In genomic region chr6:32012941-32013617, GRCh38 we compare ENCODE assay signal across 11 cellular contexts. TPM values are rescaled to one million over a fixed set of nuclear protein-coding genes. Genes with fewer than 3 reads are reported as not detected.
A peak's percentile ranks its signal among the peaks of the same experiment; 100 is the strongest.
DNase-seq lines count a peak whose midpoint lies in the region; ATAC-seq, FAIRE-seq and TF ChIP-seq lines count a peak whose summit lies in the region.
"Not testable (repeated sequence)": the region's sequence is repeated elsewhere in the genome, so short reads cannot be mapped to it uniquely, and the experiment has no call there.
"Had no signal": no experiment of that assay in that cellular context is flagged by ENCODE, and none has a peak within 500 bp of the region (broad histone marks: within the 10 kb centered on the region; RNA-seq: fewer than 3 reads in every experiment).

No MANE protein-coding gene starts in this region.

- not testable (repeated sequence) for H3K4me1 Mint-ChIP-seq in activated CD4-positive, alpha-beta T cell treated with anti-CD3 and anti-CD28 coated beads, Interleukin-2, amount 10 ng/mL, durations not matched to agents 24 days and 14 days; neural crest cell

- WGBS in K562 (ENCODE audit: insufficient coverage, low coverage, missing lambda C conversion rate): no CpG with 5 or more reads among the region's 17 CpGs
- 60% methylated on average over 1 of the region's 17 CpGs; no CpG with 5 or more reads in 1 of the 2 donors for WGBS in gastroesophageal sphincter (ENCODE audit: low coverage in 1 of 2), 2 donors
- 75 to 88% (median 81%) methylated on average over 7 to 17 of the region's 17 CpGs for WGBS in spleen, 5 donors

- CTCF ChIA-PET in K562 (lab: Yijun Ruan, JAX; ENCODE audit: low intra/inter-chr PET ratio): not testable (repeated sequence)

- POLR2A ChIA-PET in K562 (lab: Yijun Ruan, JAX): not testable (repeated sequence)

- TF ChIP-seq POLR2A in K562 (conservative IDR thresholded peaks at IDR 0.05); gastroesophageal sphincter (IDR thresholded peaks at IDR 0.05); spleen (IDR thresholded peaks at IDR 0.05): not testable (repeated sequence)

- not testable (repeated sequence) for H3K9me3 Mint-ChIP-seq in activated CD4-positive, alpha-beta T cell treated with anti-CD3 and anti-CD28 coated beads, Interleukin-2, amount 10 ng/mL, durations not matched to agents 24 days and 14 days; neural crest cell

- not testable (repeated sequence) for BruUV-seq in K562 (replicated peaks; lab: Mats Ljungman, UMichigan)

- in situ Hi-C loops in K562 (cut with MboI): not testable (repeated sequence)

- not testable (repeated sequence) for H3K4me3 ChIP-seq in K562, gastroesophageal sphincter, spleen

- not testable (repeated sequence) for TF ChIP-seq EP300 in K562 (IDR thresholded peaks at IDR 0.05; ENCODE audit: low read length); gastroesophageal sphincter (IDR thresholded peaks at IDR 0.05)

- not testable (repeated sequence) for TF ChIP-seq CTCF in K562 (IDR thresholded peaks at IDR 0.05 in 2 of 3, conservative IDR thresholded peaks at IDR 0.05 in 1 of 3; ENCODE audit: insufficient read depth in 2 of 3, low read depth in 1 of 3, low read length in 3 of 3); gastroesophageal sphincter (IDR thresholded peaks at IDR 0.05); neural crest cell (conservative IDR thresholded peaks at IDR 0.05); spleen (IDR thresholded peaks at IDR 0.05 in 8 of 11, conservative IDR thresholded peaks at IDR 0.05 in 3 of 11)

- intact Hi-C loops in activated CD4-positive, alpha-beta T cell treated with anti-CD3 and anti-CD28 coated beads, Interleukin-2, amount 10 ng/mL, durations not matched to agents 24 days and 14 days (cut with micrococcal nuclease); K562 (cut with micrococcal nuclease); spleen (cut with DNase I; ENCODE audit: low total_unique reads): not testable (repeated sequence)

- peak; percentile 2 for DNase-seq in Daoy (ENCODE audit: low read depth)
- peak; percentile 23 for DNase-seq in activated CD4-positive, alpha-beta T cell treated with anti-CD3 and anti-CD28 coated beads, Interleukin-2, amount 10 ng/mL, durations not matched to agents 24 days and 14 days
- peak in 1 of 4 experiments; percentile 82 for DNase-seq in K562 (ENCODE audit: extremely low read depth in 1 of 4, low spot score in 3 of 4)
- peak; percentile 1 for DNase-seq in inferior parietal cortex (ENCODE audit: extremely low spot score)
- DNase-seq in neural crest cell (ENCODE audit: low read depth, low spot score): not testable (repeated sequence)
- DNase-seq in spleen: peak; percentile 45

- not testable (repeated sequence) for H2AFZ ChIP-seq in K562 (ENCODE audit: low read depth, low read length)

- H3K27me3 Mint-ChIP-seq in activated CD4-positive, alpha-beta T cell treated with anti-CD3 and anti-CD28 coated beads, Interleukin-2, amount 10 ng/mL, durations not matched to agents 24 days and 14 days; neural crest cell (ENCODE audit: low read depth): not testable (repeated sequence)

- ATAC-seq in K562 (peak; percentile 92), gastroesophageal sphincter (peak; percentile 31)

- H3K4me2 ChIP-seq in K562 (ENCODE audit: insufficient read depth, low read length): not testable (repeated sequence)

- H3K9ac ChIP-seq in K562 (ENCODE audit: insufficient read depth in 1 of 2, low read depth in 2 of 2, low read length in 2 of 2): peak overlapping the region in 1 of 2 experiments; percentile 52; a peak in 1 of 4 replicates

- not testable (repeated sequence) for H3K27ac Mint-ChIP-seq in activated CD4-positive, alpha-beta T cell treated with anti-CD3 and anti-CD28 coated beads, Interleukin-2, amount 10 ng/mL, durations not matched to agents 24 days and 14 days
- H3K27ac Mint-ChIP-seq in neural crest cell (ENCODE audit: unreplicated experiment): peak overlapping the region; percentile 57

- not testable (repeated sequence) for H3K27ac ChIP-seq in K562 (ENCODE audit: extremely low read depth, low read depth, low read length); gastroesophageal sphincter; spleen

- peak; percentile 99 for FAIRE-seq in K562 (lab: Jason Lieb, UNC)

- not testable (repeated sequence) for H3K9me1 ChIP-seq in K562 (ENCODE audit: control insufficient read depth, insufficient read depth, low read length)

- not testable (repeated sequence) for H3K36me3 ChIP-seq in K562 (ENCODE audit: control insufficient read depth, insufficient read depth, low read length); gastroesophageal sphincter; spleen

- not testable (repeated sequence) for TF ChIP-seq RAD21 in K562 (CRISPR knock-in tag; conservative IDR thresholded peaks at IDR 0.05 in 1 of 2, IDR thresholded peaks at IDR 0.05 in 1 of 2)

- not testable (repeated sequence) for H3K79me2 ChIP-seq in K562 (ENCODE audit: control insufficient read depth, insufficient read depth, low read length)

- H3K4me1 ChIP-seq in K562 (replicated peaks in 1 of 2; ENCODE audit: control insufficient read depth in 2 of 2, insufficient read depth in 2 of 2, low read length in 2 of 2); gastroesophageal sphincter; spleen: not testable (repeated sequence)

- not testable (repeated sequence) for H3K36me3 Mint-ChIP-seq in activated CD4-positive, alpha-beta T cell treated with anti-CD3 and anti-CD28 coated beads, Interleukin-2, amount 10 ng/mL, durations not matched to agents 24 days and 14 days (ENCODE audit: low read depth); neural crest cell (ENCODE audit: low read depth)

- H3K4me3 Mint-ChIP-seq in activated CD4-positive, alpha-beta T cell treated with anti-CD3 and anti-CD28 coated beads, Interleukin-2, amount 10 ng/mL, durations not matched to agents 24 days and 14 days; neural crest cell: not testable (repeated sequence)

- H3K27me3 ChIP-seq in K562 (ENCODE audit: control insufficient read depth in 2 of 2, insufficient read depth in 2 of 2, low read length in 2 of 2); gastroesophageal sphincter; spleen (replicated peaks in 1 of 7): not testable (repeated sequence)

- not testable (repeated sequence) for H4K20me1 ChIP-seq in K562 (replicated peaks; ENCODE audit: control insufficient read depth, insufficient read depth, low read length)

- not testable (repeated sequence) for H3K9me3 ChIP-seq in K562 (replicated peaks; ENCODE audit: control insufficient read depth, insufficient read depth, low read depth, low read length); gastroesophageal sphincter; spleen

RNA-seq across cellular contexts. Expression of gene C4B, which starts 1.5 kb away (rescaled TPM):
- total RNA-seq in Daoy (2014; rRNA removed; shearing (Covaris generic)): 0.30 and 3.7 TPM in 2 replicates
- total RNA-seq in activated CD4-positive, alpha-beta T cell treated with anti-CD3 and anti-CD28 coated beads, Interleukin-2, amount 10 ng/mL, durations not matched to agents 24 days and 14 days: 2.9 and 3.7 TPM in 2 replicates
- total RNA-seq in K562 (2011; cell fraction: chromatin; rRNA removed; ENCODE audit: low replicate concordance): 17.6 and 59.1 TPM in 2 replicates
- total RNA-seq in K562 (2011; cell fraction: nucleolus; rRNA removed): 28.7 and 30.2 TPM in 2 replicates
- total RNA-seq in K562 (2011; cell fraction: nucleoplasm; rRNA removed): 20.5 and 23.3 TPM in 2 replicates
- total RNA-seq in K562 (2014; rRNA removed): 4.9 and 6.0 TPM in 2 replicates
- total RNA-seq in K562 (2014; rRNA removed; fragmentation: Illumina TruSeq; extraction: Trizol): 2.4 and 3.3 TPM in 2 replicates
- total RNA-seq in K562 (2015; rRNA removed; fragmentation: Illumina TruSeq; extraction: Trizol): 7.0 and 7.4 TPM in 2 replicates
- 8.5 and 8.8 TPM in 2 replicates for total RNA-seq in K562 (2021)
- 7.4 and 14.4 TPM in 2 replicates for polyA plus RNA-seq in K562 (2011; rRNA removed)
- 9.6 and 14.8 TPM in 2 replicates for polyA plus RNA-seq in K562 (2011; cell fraction: cytosol; rRNA removed)
- polyA plus RNA-seq in K562 (2011; cell fraction: nucleus; rRNA removed): 52.4 and 74.8 TPM in 2 replicates
- 9.3 and 10.8 TPM in 2 replicates for polyA plus RNA-seq in K562 (2012)
- polyA plus RNA-seq in K562 (2014; fragmentation: Illumina TruSeq; extraction: Trizol): 5.4 and 7.2 TPM in 2 replicates
- under 1 TPM; 0.32 to 0.52 TPM for polyA plus RNA-seq in K562 (2014; fragmentation: Nextera tagmentation; extraction: Ambion mirVana)
- polyA plus RNA-seq in K562 (2014; rRNA removed): 6.0 and 6.9 TPM in 2 replicates
- 6.6 and 10.2 TPM in 2 replicates for polyA minus RNA-seq in K562 (2011; rRNA and poly(A)+ RNA removed)
- polyA minus RNA-seq in K562 (2011; cell fraction: cytosol; rRNA and poly(A)+ RNA removed): 3.5 and 4.3 TPM in 2 replicates
- polyA minus RNA-seq in K562 (2011; cell fraction: nucleus; rRNA and poly(A)+ RNA removed): 14.1 and 29.7 TPM in 2 replicates
- 100 to 1,000 TPM in 1 of 4 donors, 10 to 100 TPM in 3; 45.6 to 259 (median 82.1) TPM for total RNA-seq in gastroesophageal sphincter
- 5.3 and 6.7 TPM in 2 replicates for total RNA-seq in neural crest cell
- 100 to 1,000 TPM in 5 of 7 donors, 10 to 100 TPM in 2; 88.6 to 308 (median 165) TPM for total RNA-seq in spleen
- polyA plus RNA-seq in spleen: 10 to 100 TPM; 57.8 to 66.9 (median 63.1) TPM

RNA-seq across cellular contexts. Expression of gene CYP21A2, which starts 25.1 kb away (rescaled TPM):
- total RNA-seq in Daoy (2014; rRNA removed; shearing (Covaris generic)): not detected in 2 replicates
- total RNA-seq in activated CD4-positive, alpha-beta T cell treated with anti-CD3 and anti-CD28 coated beads, Interleukin-2, amount 10 ng/mL, durations not matched to agents 24 days and 14 days: 0.35 TPM in 1 of 2 replicates, not detected in the other
- 2.1 and 3.8 TPM in 2 replicates for total RNA-seq in K562 (2011; cell fraction: chromatin; rRNA removed; ENCODE audit: low replicate concordance)
- total RNA-seq in K562 (2011; cell fraction: nucleolus; rRNA removed): 1.8 TPM in 2 replicates
- total RNA-seq in K562 (2011; cell fraction: nucleoplasm; rRNA removed): 0.76 and 0.81 TPM in 2 replicates
- total RNA-seq in K562 (2014; rRNA removed) (0.45 and 0.77 TPM in 2 replicates), K562 (2014; rRNA removed; fragmentation: Illumina TruSeq; extraction: Trizol) (0.07 TPM in 1 of 2 replicates, not detected in the other), K562 (2015; rRNA removed; fragmentation: Illumina TruSeq; extraction: Trizol) (0.26 and 0.29 TPM in 2 replicates), K562 (2021) (1.3 and 1.4 TPM in 2 replicates), gastroesophageal sphincter (1 to 10 TPM in 1 of 4 donors, under 1 TPM in 2, not detected in 1; 0.47 to 1.7 (median 0.81) TPM), neural crest cell (0.23 TPM in 2 replicates), spleen (10 to 100 TPM in 2 of 7 donors, 1 to 10 TPM in 5; 4.9 to 14.3 (median 7.1) TPM)
- polyA plus RNA-seq in K562 (2011; rRNA removed) (0.10 and 0.26 TPM in 2 replicates), K562 (2014; fragmentation: Illumina TruSeq; extraction: Trizol) (0.18 and 0.19 TPM in 2 replicates), K562 (2014; fragmentation: Nextera tagmentation; extraction: Ambion mirVana) (under 1 TPM; 0.03 to 0.04 TPM), K562 (2014; rRNA removed) (0.27 and 0.50 TPM in 2 replicates), spleen (1 to 10 TPM in 2 of 3 donors, under 1 TPM in 1; 0.97 to 2.4 (median 2.2) TPM)
- polyA plus RNA-seq in K562 (2011; cell fraction: cytosol; rRNA removed): 0.13 and 0.19 TPM in 2 replicates
- 1.6 and 1.7 TPM in 2 replicates for polyA plus RNA-seq in K562 (2011; cell fraction: nucleus; rRNA removed)
- polyA plus RNA-seq in K562 (2012): 0.66 and 1.9 TPM in 2 replicates
- polyA minus RNA-seq in K562 (2011; rRNA and poly(A)+ RNA removed): 0.14 TPM in 1 of 2 replicates, not detected in the other
- polyA minus RNA-seq in K562 (2011; cell fraction: cytosol; rRNA and poly(A)+ RNA removed): not detected in 2 replicates
- polyA minus RNA-seq in K562 (2011; cell fraction: nucleus; rRNA and poly(A)+ RNA removed): 0.54 and 1.6 TPM in 2 replicates
- total RNA-seq: G401, HT1080, IMR-90, RPMI7951 had no signal

RNA-seq across cellular contexts. Expression of gene C4A, which starts 31.2 kb away (rescaled TPM):
- total RNA-seq in Daoy (2014; rRNA removed; shearing (Covaris generic)): 0.27 and 3.2 TPM in 2 replicates
- 2.7 and 3.3 TPM in 2 replicates for total RNA-seq in activated CD4-positive, alpha-beta T cell treated with anti-CD3 and anti-CD28 coated beads, Interleukin-2, amount 10 ng/mL, durations not matched to agents 24 days and 14 days
- 26.8 and 57.5 TPM in 2 replicates for total RNA-seq in K562 (2011; cell fraction: chromatin; rRNA removed; ENCODE audit: low replicate concordance)
- total RNA-seq in K562 (2011; cell fraction: nucleolus; rRNA removed): 34.0 and 42.2 TPM in 2 replicates
- 22.1 and 27.8 TPM in 2 replicates for total RNA-seq in K562 (2011; cell fraction: nucleoplasm; rRNA removed)
- total RNA-seq in K562 (2014; rRNA removed) (4.6 and 6.4 TPM in 2 replicates), K562 (2014; rRNA removed; fragmentation: Illumina TruSeq; extraction: Trizol) (2.2 and 3.5 TPM in 2 replicates), K562 (2015; rRNA removed; fragmentation: Illumina TruSeq; extraction: Trizol) (6.6 and 6.9 TPM in 2 replicates), K562 (2021) (7.6 and 9.3 TPM in 2 replicates), gastroesophageal sphincter (100 to 1,000 TPM in 1 of 4 donors, 10 to 100 TPM in 3; 50.4 to 111 (median 81.5) TPM), neural crest cell (5.6 and 10.1 TPM in 2 replicates), spleen (100 to 1,000 TPM; 101 to 332 (median 166) TPM)
- polyA plus RNA-seq in K562 (2011; rRNA removed) (7.2 and 14.8 TPM in 2 replicates), K562 (2014; fragmentation: Illumina TruSeq; extraction: Trizol) (5.0 and 6.5 TPM in 2 replicates), K562 (2014; fragmentation: Nextera tagmentation; extraction: Ambion mirVana) (under 1 TPM; 0.27 to 0.50 TPM), K562 (2014; rRNA removed) (6.1 and 7.2 TPM in 2 replicates), spleen (10 to 100 TPM; 50.1 to 58.3 (median 53.5) TPM)
- 11.2 and 13.8 TPM in 2 replicates for polyA plus RNA-seq in K562 (2011; cell fraction: cytosol; rRNA removed)
- 42.4 and 58.8 TPM in 2 replicates for polyA plus RNA-seq in K562 (2011; cell fraction: nucleus; rRNA removed)
- polyA plus RNA-seq in K562 (2012): 9.7 and 11.2 TPM in 2 replicates
- polyA minus RNA-seq in K562 (2011; rRNA and poly(A)+ RNA removed): 5.8 and 10.2 TPM in 2 replicates
- polyA minus RNA-seq in K562 (2011; cell fraction: cytosol; rRNA and poly(A)+ RNA removed): 4.3 and 5.0 TPM in 2 replicates
- 12.0 and 25.4 TPM in 2 replicates for polyA minus RNA-seq in K562 (2011; cell fraction: nucleus; rRNA and poly(A)+ RNA removed)
- total RNA-seq: HT1080 had no signal

RNA-seq across cellular contexts. Expression of gene DXO, which starts 41.1 kb away (rescaled TPM):
- total RNA-seq in Daoy (2014; rRNA removed; shearing (Covaris generic)): 24.3 and 26.0 TPM in 2 replicates
- total RNA-seq in activated CD4-positive, alpha-beta T cell treated with anti-CD3 and anti-CD28 coated beads, Interleukin-2, amount 10 ng/mL, durations not matched to agents 24 days and 14 days: 13.2 and 14.1 TPM in 2 replicates
- 48.5 and 121 TPM in 2 replicates for total RNA-seq in K562 (2011; cell fraction: chromatin; rRNA removed; ENCODE audit: low replicate concordance)
- total RNA-seq in K562 (2011; cell fraction: nucleolus; rRNA removed): 102 and 121 TPM in 2 replicates
- 59.5 and 73.2 TPM in 2 replicates for total RNA-seq in K562 (2011; cell fraction: nucleoplasm; rRNA removed)
- 29.0 and 31.1 TPM in 2 replicates for total RNA-seq in K562 (2014; rRNA removed)
- total RNA-seq in K562 (2014; rRNA removed; fragmentation: Illumina TruSeq; extraction: Trizol): 9.3 and 13.1 TPM in 2 replicates
- 18.6 and 19.4 TPM in 2 replicates for total RNA-seq in K562 (2015; rRNA removed; fragmentation: Illumina TruSeq; extraction: Trizol)
- total RNA-seq in K562 (2021): 27.6 and 28.5 TPM in 2 replicates
- polyA plus RNA-seq in K562 (2011; rRNA removed): 11.9 and 25.1 TPM in 2 replicates
- polyA plus RNA-seq in K562 (2011; cell fraction: cytosol; rRNA removed): 31.8 and 33.4 TPM in 2 replicates
- polyA plus RNA-seq in K562 (2011; cell fraction: nucleus; rRNA removed): 168 and 185 TPM in 2 replicates
- 27.9 and 39.5 TPM in 2 replicates for polyA plus RNA-seq in K562 (2012)
- 30.4 and 31.8 TPM in 2 replicates for polyA plus RNA-seq in K562 (2014; fragmentation: Illumina TruSeq; extraction: Trizol)
- 1 to 10 TPM; 6.4 to 7.3 TPM for polyA plus RNA-seq in K562 (2014; fragmentation: Nextera tagmentation; extraction: Ambion mirVana)
- 31.9 and 35.1 TPM in 2 replicates for polyA plus RNA-seq in K562 (2014; rRNA removed)
- polyA minus RNA-seq in K562 (2011; rRNA and poly(A)+ RNA removed): 11.3 and 11.5 TPM in 2 replicates
- 9.3 and 12.2 TPM in 2 replicates for polyA minus RNA-seq in K562 (2011; cell fraction: cytosol; rRNA and poly(A)+ RNA removed)
- 38.9 and 52.6 TPM in 2 replicates for polyA minus RNA-seq in K562 (2011; cell fraction: nucleus; rRNA and poly(A)+ RNA removed)
- total RNA-seq in gastroesophageal sphincter: 10 to 100 TPM; 12.3 to 17.4 (median 14.6) TPM
- 23.8 and 26.6 TPM in 2 replicates for total RNA-seq in neural crest cell
- total RNA-seq in spleen: 10 to 100 TPM; 21.0 to 34.3 (median 26.2) TPM
- polyA plus RNA-seq in spleen: 10 to 100 TPM; 19.1 to 28.1 (median 26.3) TPM

RNA-seq across cellular contexts. Expression of gene SKIC2, which starts 54.1 kb away (rescaled TPM):
- 59.7 and 62.5 TPM in 2 replicates for total RNA-seq in Daoy (2014; rRNA removed; shearing (Covaris generic))
- total RNA-seq in activated CD4-positive, alpha-beta T cell treated with anti-CD3 and anti-CD28 coated beads, Interleukin-2, amount 10 ng/mL, durations not matched to agents 24 days and 14 days: 92.8 and 93.7 TPM in 2 replicates
- 247 and 681 TPM in 2 replicates for total RNA-seq in K562 (2011; cell fraction: chromatin; rRNA removed; ENCODE audit: low replicate concordance)
- total RNA-seq in K562 (2011; cell fraction: nucleolus; rRNA removed): 350 and 365 TPM in 2 replicates
- 202 and 277 TPM in 2 replicates for total RNA-seq in K562 (2011; cell fraction: nucleoplasm; rRNA removed)
- total RNA-seq in K562 (2014; rRNA removed) (45.0 and 45.1 TPM in 2 replicates), K562 (2014; rRNA removed; fragmentation: Illumina TruSeq; extraction: Trizol) (27.0 and 35.5 TPM in 2 replicates), K562 (2015; rRNA removed; fragmentation: Illumina TruSeq; extraction: Trizol) (33.6 and 34.5 TPM in 2 replicates), K562 (2021) (88.4 and 94.6 TPM in 2 replicates), gastroesophageal sphincter (10 to 100 TPM; 18.8 to 52.5 (median 25.8) TPM), neural crest cell (77.9 and 88.7 TPM in 2 replicates), spleen (100 to 1,000 TPM in 1 of 7 donors, 10 to 100 TPM in 6; 52.1 to 102 (median 75.7) TPM)
- polyA plus RNA-seq in K562 (2011; rRNA removed) (38.8 and 84.8 TPM in 2 replicates), K562 (2014; fragmentation: Illumina TruSeq; extraction: Trizol) (45.1 and 50.3 TPM in 2 replicates), K562 (2014; fragmentation: Nextera tagmentation; extraction: Ambion mirVana) (1 to 10 TPM; 3.3 to 7.8 TPM), K562 (2014; rRNA removed) (58.3 and 61.3 TPM in 2 replicates), spleen (100 to 1,000 TPM in 2 of 3 donors, 10 to 100 TPM in 1; 61.8 to 107 (median 102) TPM)
- polyA plus RNA-seq in K562 (2011; cell fraction: cytosol; rRNA removed): 32.7 and 35.6 TPM in 2 replicates
- 626 and 727 TPM in 2 replicates for polyA plus RNA-seq in K562 (2011; cell fraction: nucleus; rRNA removed)
- 63.3 and 102 TPM in 2 replicates for polyA plus RNA-seq in K562 (2012)
- polyA minus RNA-seq in K562 (2011; rRNA and poly(A)+ RNA removed): 63.6 and 66.0 TPM in 2 replicates
- 45.1 and 49.1 TPM in 2 replicates for polyA minus RNA-seq in K562 (2011; cell fraction: cytosol; rRNA and poly(A)+ RNA removed)
- polyA minus RNA-seq in K562 (2011; cell fraction: nucleus; rRNA and poly(A)+ RNA removed): 128 and 164 TPM in 2 replicates
